ENCODE assay signal across 10 cellular contexts in the genomic region with DNA sequence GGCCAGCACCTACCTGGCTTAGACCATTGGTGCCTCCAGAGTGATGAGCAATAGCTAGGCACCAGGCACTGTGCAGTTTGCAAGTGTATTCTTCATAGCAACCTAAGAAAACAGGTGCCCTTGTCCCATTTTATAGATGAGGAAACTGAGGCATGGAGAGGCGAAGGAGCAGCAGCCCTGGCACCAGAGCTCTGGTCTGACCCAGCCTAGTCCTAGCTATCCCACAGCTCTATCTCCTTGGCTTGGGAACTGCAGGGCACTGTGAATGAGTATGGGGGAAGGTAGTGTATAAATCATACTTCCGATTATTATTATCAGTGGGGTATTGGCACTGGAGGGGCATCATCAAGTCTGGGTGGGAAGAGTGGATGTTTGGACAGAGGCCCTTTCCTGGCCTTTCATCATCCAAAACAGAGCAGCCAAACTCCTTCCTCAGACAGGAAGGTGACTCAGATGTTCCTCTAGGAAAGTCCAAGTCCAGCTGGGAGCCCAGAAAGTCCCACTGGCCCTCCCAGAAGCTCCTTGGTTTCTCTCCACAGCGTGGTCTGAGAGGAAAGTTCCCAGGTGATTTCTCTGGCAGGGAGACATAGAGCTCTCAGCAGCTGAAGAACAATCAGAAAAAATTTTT. TPM values are rescaled to one million over a fixed set of nuclear protein-coding genes. Genes with fewer than 3 reads are reported as not detected.
DNase-seq lines count a peak whose midpoint lies in the region; ATAC-seq and TF ChIP-seq lines count a peak whose summit lies in the region.
"Had no signal": no experiment of that assay in that cellular context is flagged by ENCODE, and none has a peak within 500 bp of the region (broad histone marks: within the 10 kb centered on the region; RNA-seq: fewer than 3 reads in every experiment).

No MANE protein-coding gene starts in this region.

- CTCF ChIA-PET in WTC11 (lab: Charles Lee) = interaction anchor here (0.6 to 0.8 kb wide), 2 partner anchors 96 to 103 kb away, joined by 3 read pairs; no protein-coding TSS in a partner anchor

- H3K27ac Mint-ChIP-seq in WTC11 = no peak overlapping the region

- peaks cover 0 to 7% (median 0%) of the 10 kb centered on the region in 4 donors for H3K4me1 ChIP-seq in right lobe of liver
- H3K4me1 ChIP-seq in upper lobe of left lung = peaks cover 12 to 35% (median 18%) of the 10 kb centered on the region in 4 donors

- H3K4me3 ChIP-seq in coronary artery (no peak overlapping the region), right lobe of liver (no peak overlapping the region), upper lobe of left lung (no peak overlapping the region)

- H3K36me3 ChIP-seq in right lobe of liver = no peaks in the 10 kb centered on the region
- no peaks in the 10 kb centered on the region for H3K36me3 ChIP-seq in upper lobe of left lung

- no peaks in the 10 kb centered on the region; the same call in 1 of the 2 replicates for H3K27me3 Mint-ChIP-seq in WTC11 (ENCODE audit: low read depth)

- 82% methylated on average over 2 of the region's 3 CpGs for WGBS in right lobe of liver (ENCODE audit: insufficient coverage, low coverage, low lambda C conversion rate, missing lambda C conversion rate)
- WGBS in upper lobe of left lung, 2 donors = 74 to 76% methylated on average over 3 of the region's 3 CpGs

- H3K27ac ChIP-seq in coronary artery = peak overlapping the region; percentile 88 to 93
- H3K27ac ChIP-seq in right lobe of liver = peak overlapping the region in 1 of 3 donors; percentile 8
- H3K27ac ChIP-seq in upper lobe of left lung = peak overlapping the region; percentile 64 to 84 (median 71)

- H3K4me1 Mint-ChIP-seq in WTC11 = peaks cover 29% of the 10 kb centered on the region

- H3K36me3 Mint-ChIP-seq in WTC11 = no peaks in the 10 kb centered on the region

- H3K9me3 ChIP-seq in right lobe of liver (no peaks in the 10 kb centered on the region), upper lobe of left lung (no peaks in the 10 kb centered on the region)

- peak in 2 of 4 donors; percentile 89 for TF ChIP-seq EP300 in upper lobe of left lung (IDR thresholded peaks at IDR 0.05)

- no peak overlapping the region for H3K4me3 Mint-ChIP-seq in WTC11

- no peaks in the 10 kb centered on the region for H3K27me3 ChIP-seq in right lobe of liver
- no peaks in the 10 kb centered on the region for H3K27me3 ChIP-seq in upper lobe of left lung

- ATAC-seq in right lobe of liver (peak; percentile 62 to 71 (median 66)), upper lobe of left lung (ENCODE audit: low FRiP score in 2 of 2) (peak in 1 of 2 donors; percentile 68), WTC11 (no peak)

- intact Hi-C loops in right lobe of liver (cut with DNase I) = loop anchor here in 1 of 2 donors (10.0 kb wide), 1 partner anchor 198 kb away; no protein-coding TSS in a partner anchor

- no peaks in the 10 kb centered on the region for H3K9me3 Mint-ChIP-seq in WTC11

- TF ChIP-seq CTCF in coronary artery (IDR thresholded peaks at IDR 0.05) (no peak), right lobe of liver (IDR thresholded peaks at IDR 0.05) (no peak), upper lobe of left lung (IDR thresholded peaks at IDR 0.05) (no peak), WTC11 (IDR thresholded peaks at IDR 0.05) (no peak)

- peak; percentile 29 for DNase-seq in activated CD8-positive, alpha-beta memory T cell treated with anti-CD3 and anti-CD28 coated beads, Interleukin-2, amount 50 U/mL, for 48 hours
- DNase-seq in activated CD8-positive, alpha-beta memory T cell treated with anti-CD3 and anti-CD28 coated beads, Interleukin-2, amount 50 U/mL, for 4 hours = no peak
- DNase-seq in coronary artery (ENCODE audit: low spot score) (peak; percentile 87), right lobe of liver (no peak), upper lobe of left lung (no peak), WTC11 (ENCODE audit: low spot score) (no peak)
- no peak for DNase-seq in NK-92 treated with Interleukin-12 subunit alpha and Interleukin-12 subunit beta, amount 100 ng/mL, for 24 hours (lab: John Stamatoyannopoulos, UW)
- DNase-seq in activated CD4-positive, alpha-beta T cell treated with anti-CD3 and anti-CD28 coated beads for 4 hours = no peak
- DNase-seq: AML-193 had no signal

- POLR2A ChIA-PET in WTC11 (lab: Charles Lee) = no interaction called here

- TF ChIP-seq POLR2A in right lobe of liver (IDR thresholded peaks at IDR 0.05) (no peak), upper lobe of left lung (IDR thresholded peaks at IDR 0.05) (no peak)

TF ChIP-seq in WTC11, 78 proteins besides CTCF, POLR2A, EP300 and RAD21 (continues in another document):
- no peak for TF ChIP-seq ZNF263 (CRISPR knock-in tag; IDR thresholded peaks at IDR 0.05; ENCODE audit: low read depth)
- no peak for TF ChIP-seq RORB (CRISPR knock-in tag; IDR thresholded peaks at IDR 0.05)
- no peak for TF ChIP-seq ZNF138 (CRISPR knock-in tag; conservative IDR thresholded peaks at IDR 0.05)
- TF ChIP-seq CREM (CRISPR knock-in tag; IDR thresholded peaks at IDR 0.05) = no peak
- no peak for TF ChIP-seq FOXK1 (CRISPR knock-in tag; IDR thresholded peaks at IDR 0.05)
- TF ChIP-seq, protein P1, sequence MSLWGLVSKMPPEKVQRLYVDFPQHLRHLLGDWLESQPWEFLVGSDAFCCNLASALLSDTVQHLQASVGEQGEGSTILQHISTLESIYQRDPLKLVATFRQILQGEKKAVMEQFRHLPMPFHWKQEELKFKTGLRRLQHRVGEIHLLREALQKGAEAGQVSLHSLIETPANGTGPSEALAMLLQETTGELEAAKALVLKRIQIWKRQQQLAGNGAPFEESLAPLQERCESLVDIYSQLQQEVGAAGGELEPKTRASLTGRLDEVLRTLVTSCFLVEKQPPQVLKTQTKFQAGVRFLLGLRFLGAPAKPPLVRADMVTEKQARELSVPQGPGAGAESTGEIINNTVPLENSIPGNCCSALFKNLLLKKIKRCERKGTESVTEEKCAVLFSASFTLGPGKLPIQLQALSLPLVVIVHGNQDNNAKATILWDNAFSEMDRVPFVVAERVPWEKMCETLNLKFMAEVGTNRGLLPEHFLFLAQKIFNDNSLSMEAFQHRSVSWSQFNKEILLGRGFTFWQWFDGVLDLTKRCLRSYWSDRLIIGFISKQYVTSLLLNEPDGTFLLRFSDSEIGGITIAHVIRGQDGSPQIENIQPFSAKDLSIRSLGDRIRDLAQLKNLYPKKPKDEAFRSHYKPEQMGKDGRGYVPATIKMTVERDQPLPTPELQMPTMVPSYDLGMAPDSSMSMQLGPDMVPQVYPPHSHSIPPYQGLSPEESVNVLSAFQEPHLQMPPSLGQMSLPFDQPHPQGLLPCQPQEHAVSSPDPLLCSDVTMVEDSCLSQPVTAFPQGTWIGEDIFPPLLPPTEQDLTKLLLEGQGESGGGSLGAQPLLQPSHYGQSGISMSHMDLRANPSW (CRISPR knock-in tag; conservative IDR thresholded peaks at IDR 0.05; ENCODE audit: low read depth) = no peak
- TF ChIP-seq TEAD4 (CRISPR knock-in tag; IDR thresholded peaks at IDR 0.05) = no peak
- no peak for TF ChIP-seq JUN (CRISPR knock-in tag; IDR thresholded peaks at IDR 0.05)
- TF ChIP-seq ZBTB21 (CRISPR knock-in tag; IDR thresholded peaks at IDR 0.05; ENCODE audit: borderline replicate concordance) = no peak
- TF ChIP-seq, protein P2, sequence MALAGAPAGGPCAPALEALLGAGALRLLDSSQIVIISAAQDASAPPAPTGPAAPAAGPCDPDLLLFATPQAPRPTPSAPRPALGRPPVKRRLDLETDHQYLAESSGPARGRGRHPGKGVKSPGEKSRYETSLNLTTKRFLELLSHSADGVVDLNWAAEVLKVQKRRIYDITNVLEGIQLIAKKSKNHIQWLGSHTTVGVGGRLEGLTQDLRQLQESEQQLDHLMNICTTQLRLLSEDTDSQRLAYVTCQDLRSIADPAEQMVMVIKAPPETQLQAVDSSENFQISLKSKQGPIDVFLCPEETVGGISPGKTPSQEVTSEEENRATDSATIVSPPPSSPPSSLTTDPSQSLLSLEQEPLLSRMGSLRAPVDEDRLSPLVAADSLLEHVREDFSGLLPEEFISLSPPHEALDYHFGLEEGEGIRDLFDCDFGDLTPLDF (CRISPR knock-in tag; IDR thresholded peaks at IDR 0.05) = no peak
- TF ChIP-seq, protein P3, sequence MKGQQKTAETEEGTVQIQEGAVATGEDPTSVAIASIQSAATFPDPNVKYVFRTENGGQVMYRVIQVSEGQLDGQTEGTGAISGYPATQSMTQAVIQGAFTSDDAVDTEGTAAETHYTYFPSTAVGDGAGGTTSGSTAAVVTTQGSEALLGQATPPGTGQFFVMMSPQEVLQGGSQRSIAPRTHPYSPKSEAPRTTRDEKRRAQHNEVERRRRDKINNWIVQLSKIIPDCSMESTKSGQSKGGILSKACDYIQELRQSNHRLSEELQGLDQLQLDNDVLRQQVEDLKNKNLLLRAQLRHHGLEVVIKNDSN (CRISPR knock-in tag; IDR thresholded peaks at IDR 0.05) = no peak
- TF ChIP-seq TCF7 (CRISPR knock-in tag; IDR thresholded peaks at IDR 0.05; ENCODE audit: low read depth) = no peak
- TF ChIP-seq, protein P4, sequence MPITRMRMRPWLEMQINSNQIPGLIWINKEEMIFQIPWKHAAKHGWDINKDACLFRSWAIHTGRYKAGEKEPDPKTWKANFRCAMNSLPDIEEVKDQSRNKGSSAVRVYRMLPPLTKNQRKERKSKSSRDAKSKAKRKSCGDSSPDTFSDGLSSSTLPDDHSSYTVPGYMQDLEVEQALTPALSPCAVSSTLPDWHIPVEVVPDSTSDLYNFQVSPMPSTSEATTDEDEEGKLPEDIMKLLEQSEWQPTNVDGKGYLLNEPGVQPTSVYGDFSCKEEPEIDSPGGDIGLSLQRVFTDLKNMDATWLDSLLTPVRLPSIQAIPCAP (CRISPR knock-in tag; IDR thresholded peaks at IDR 0.05) = no peak
- TF ChIP-seq, protein P5, sequence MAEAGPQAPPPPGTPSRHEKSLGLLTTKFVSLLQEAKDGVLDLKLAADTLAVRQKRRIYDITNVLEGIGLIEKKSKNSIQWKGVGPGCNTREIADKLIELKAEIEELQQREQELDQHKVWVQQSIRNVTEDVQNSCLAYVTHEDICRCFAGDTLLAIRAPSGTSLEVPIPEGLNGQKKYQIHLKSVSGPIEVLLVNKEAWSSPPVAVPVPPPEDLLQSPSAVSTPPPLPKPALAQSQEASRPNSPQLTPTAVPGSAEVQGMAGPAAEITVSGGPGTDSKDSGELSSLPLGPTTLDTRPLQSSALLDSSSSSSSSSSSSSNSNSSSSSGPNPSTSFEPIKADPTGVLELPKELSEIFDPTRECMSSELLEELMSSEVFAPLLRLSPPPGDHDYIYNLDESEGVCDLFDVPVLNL (CRISPR knock-in tag; IDR thresholded peaks at IDR 0.05; ENCODE audit: borderline replicate concordance, low read depth) = no peak

RNA-seq across cellular contexts. Expression of a gene that starts 32.0 kb away (rescaled TPM):
- total RNA-seq in right lobe of liver (1 to 10 TPM; 2.1 to 7.4 (median 3.8) TPM), upper lobe of left lung (100 to 1,000 TPM in 4 of 6 donors, 10 to 100 TPM in 2; 38.8 to 184 (median 114) TPM), WTC11 (2021) (2.8 to 3.4 TPM (median 3.2 TPM) in 3 replicates)

RNA-seq across cellular contexts. Expression of a gene that starts 42.1 kb away (rescaled TPM):
- total RNA-seq in right lobe of liver (under 1 TPM in 2 of 6 experiments, not detected in 4; 0.12 to 0.16 TPM), upper lobe of left lung (1 to 10 TPM in 1 of 6 donors, under 1 TPM in 3, not detected in 2; 0.39 to 4.7 (median 0.71) TPM), WTC11 (2021) (0.35 to 0.60 TPM (median 0.44 TPM) in 3 replicates)
- total RNA-seq: urinary bladder had no signal

RNA-seq across cellular contexts. Expression of a gene that starts 55.8 kb away (rescaled TPM):
- total RNA-seq in right lobe of liver (10 to 100 TPM in 3 of 6 experiments, 1 to 10 TPM in 3; 3.3 to 20.5 (median 9.8) TPM), upper lobe of left lung (100 to 1,000 TPM in 1 of 6 donors, 10 to 100 TPM in 4, 1 to 10 TPM in 1; 6.3 to 106 (median 31.7) TPM), WTC11 (2021) (0.66 to 1.2 TPM (median 1.1 TPM) in 3 replicates)

Comparison
In these comparisons a context has a peak if more than half of its experiments do, and no peak if none do; other contexts are left out.
1. DNase-seq: peak in activated CD8-positive, alpha-beta memory T cell treated with anti-CD3 and anti-CD28 coated beads, Interleukin-2, amount 50 U/mL, for 48 hours (single experiment) and coronary artery (single experiment); none in activated CD8-positive, alpha-beta memory T cell treated with anti-CD3 and anti-CD28 coated beads, Interleukin-2, amount 50 U/mL, for 4 hours (single experiment), right lobe of liver (0 of 3), upper lobe of left lung (0 of 2), WTC11 (single experiment), NK-92 treated with Interleukin-12 subunit alpha and Interleukin-12 subunit beta, amount 100 ng/mL, for 24 hours (single experiment) and activated CD4-positive, alpha-beta T cell treated with anti-CD3 and anti-CD28 coated beads for 4 hours (0 of 2).